In genomic region chr4:52751349-52751911, GRCh38 we compare ENCODE assay signal across 8 cellular contexts. TPM values are rescaled to one million over a fixed set of nuclear protein-coding genes. Genes with fewer than 3 reads are reported as not detected.
DNase-seq lines count a peak whose midpoint lies in the region; ATAC-seq and TF ChIP-seq lines count a peak whose summit lies in the region.

TSS of gene ERVMER34-1 (minus strand) at chr4:52751425. CDS start at chr4:52745520, 5,905 bp downstream.

- TF ChIP-seq CTCF in WTC11 (IDR thresholded peaks at IDR 0.05) = no peak

- peak within 1 kb of the TSS; percentile 70 for H3K4me3 Mint-ChIP-seq in WTC11
- peak within 1 kb of the TSS; percentile 63 to 83 (median 72) for H3K4me3 Mint-ChIP-seq in naive thymus-derived CD8-positive, alpha-beta T cell

- CTCF ChIA-PET in WTC11 (lab: Charles Lee) = interaction anchor here (0.5 to 1.5 kb wide), 3 partner anchors 9 to 160 kb away, joined by 3 to 5 read pairs (median 5); no protein-coding TSS in a partner anchor

- H3K27ac Mint-ChIP-seq in WTC11 = peak within 1 kb of the TSS; percentile 57; the same call in 1 of the 2 replicates
- H3K27ac Mint-ChIP-seq in naive thymus-derived CD8-positive, alpha-beta T cell = peak within 1 kb of the TSS in 1 of 10 donors; percentile 25

- POLR2A ChIA-PET in WTC11 (lab: Charles Lee) = interaction anchor here (0.6 to 1.0 kb wide), 3 partner anchors 39 to 93 kb away, joined by 3 read pairs; no protein-coding TSS in a partner anchor
- POLR2A ChIA-PET in naive thymus-derived CD8-positive, alpha-beta T cell (lab: Charles Lee) = interaction anchor here (0.8 kb wide), 1 partner anchor 39 kb away, joined by 3 read pairs; no protein-coding TSS in a partner anchor

- H3K9me3 Mint-ChIP-seq in WTC11 = peaks cover 6% of the 10 kb centered on the region
- peaks cover 0 to 8% (median 0%) of the 10 kb centered on the region in 9 donors for H3K9me3 Mint-ChIP-seq in naive thymus-derived CD8-positive, alpha-beta T cell

- H3K4me1 Mint-ChIP-seq in WTC11 = peaks cover 15% of the 10 kb centered on the region
- H3K4me1 Mint-ChIP-seq in naive thymus-derived CD8-positive, alpha-beta T cell = peaks cover 2 to 12% (median 7%) of the 10 kb centered on the region in 4 donors

- peaks cover 39% of the 10 kb centered on the region for H3K36me3 Mint-ChIP-seq in WTC11
- H3K36me3 Mint-ChIP-seq in naive thymus-derived CD8-positive, alpha-beta T cell = peaks cover 0 to 5% (median 5%) of the 10 kb centered on the region in 3 donors

- DNase-seq in NCI-H82 (lab: John Stamatoyannopoulos, UW) (peak; percentile 0), NCI-H82 treated with DMSO at 0.1 percent for 48 hours (lab: John Stamatoyannopoulos, UW; ENCODE audit: unreplicated experiment) (no peak), WTC11 (ENCODE audit: low spot score) (peak; percentile 90), fibroblast of peridontal ligament (ENCODE audit: extremely low read depth) (peak; percentile 5)
- no peak for DNase-seq in naive thymus-derived CD8-positive, alpha-beta T cell
- no peak for DNase-seq in activated CD4-positive, CD25-positive, alpha-beta regulatory T cell treated with anti-CD3 and anti-CD28 coated beads, Interleukin-2, amount 50 U/mL, for 72 hours

- peaks cover 40% of the 10 kb centered on the region for H3K27me3 Mint-ChIP-seq in WTC11 (ENCODE audit: low read depth)
- peaks cover 42 to 82% (median 56%) of the 10 kb centered on the region in 5 donors for H3K27me3 Mint-ChIP-seq in naive thymus-derived CD8-positive, alpha-beta T cell

- ATAC-seq in WTC11 = peak; percentile 97
- peak; percentile 14 to 23 for ATAC-seq in naive thymus-derived CD8-positive, alpha-beta T cell
- no peak for ATAC-seq in HG03469 (IDR thresholded peaks at IDR 0.05; ENCODE audit: unreplicated experiment)
- ATAC-seq in GM18907 (IDR thresholded peaks at IDR 0.05; ENCODE audit: unreplicated experiment) = no peak

TF ChIP-seq in WTC11, 78 proteins besides CTCF, POLR2A, EP300 and RAD21 (continues in another document):
- TF ChIP-seq ZBTB21 (CRISPR knock-in tag; IDR thresholded peaks at IDR 0.05; ENCODE audit: borderline replicate concordance) = peak; percentile 80
- no peak for TF ChIP-seq JAZF1 (CRISPR knock-in tag; IDR thresholded peaks at IDR 0.05)
- no peak for TF ChIP-seq PRRX2 (CRISPR knock-in tag; IDR thresholded peaks at IDR 0.05)
- no peak for TF ChIP-seq SOX15 (CRISPR knock-in tag; IDR thresholded peaks at IDR 0.05)
- TF ChIP-seq ETV6 (CRISPR knock-in tag; IDR thresholded peaks at IDR 0.05) = peak; percentile 92
- TF ChIP-seq NFATC4 (CRISPR knock-in tag; IDR thresholded peaks at IDR 0.05) = no peak
- no peak for TF ChIP-seq ATF6 (CRISPR knock-in tag; IDR thresholded peaks at IDR 0.05)
- no peak for TF ChIP-seq USF2 (CRISPR knock-in tag; IDR thresholded peaks at IDR 0.05)
- TF ChIP-seq, protein P1, sequence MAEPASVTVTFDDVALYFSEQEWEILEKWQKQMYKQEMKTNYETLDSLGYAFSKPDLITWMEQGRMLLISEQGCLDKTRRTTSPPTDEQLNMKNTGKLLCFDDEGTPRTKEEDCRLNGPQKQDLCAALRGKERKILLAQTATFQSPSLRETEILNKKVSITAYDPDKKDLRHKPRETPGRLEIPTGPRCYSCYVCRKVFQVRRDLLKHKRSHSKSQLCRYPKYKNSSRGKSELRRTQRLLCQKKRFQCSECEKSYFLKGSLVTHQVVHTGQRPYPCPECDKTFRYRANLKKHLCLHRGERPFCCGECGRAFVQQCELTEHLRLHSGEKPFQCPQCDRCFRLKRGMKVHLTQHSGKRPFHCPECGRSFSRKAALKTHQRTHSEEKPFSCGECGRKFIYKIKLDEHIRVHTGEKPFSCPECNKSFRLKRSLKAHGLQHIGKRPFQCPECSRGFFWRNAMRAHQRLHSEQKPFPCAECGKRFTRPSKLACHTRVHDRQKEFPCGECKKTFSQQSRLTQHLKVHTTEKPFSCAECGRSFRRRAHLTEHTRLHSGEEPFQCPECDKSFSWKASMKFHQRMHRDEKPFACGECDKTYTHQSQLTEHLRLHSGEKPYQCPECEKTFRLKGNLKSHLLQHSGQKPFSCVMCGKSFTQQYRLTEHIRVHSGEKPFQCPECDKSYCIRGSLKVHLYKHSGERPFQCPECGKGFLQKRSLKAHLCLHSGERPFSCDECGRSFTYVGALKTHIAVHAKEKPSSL (CRISPR knock-in tag; conservative IDR thresholded peaks at IDR 0.05) = no peak
- TF ChIP-seq MXD4 (CRISPR knock-in tag; IDR thresholded peaks at IDR 0.05; ENCODE audit: borderline replicate concordance) = no peak
- TF ChIP-seq SP1 (CRISPR knock-in tag; conservative IDR thresholded peaks at IDR 0.05) = peak; percentile 84
- TF ChIP-seq NFE2L1 (CRISPR knock-in tag; IDR thresholded peaks at IDR 0.05) = peak; percentile 96
- TF ChIP-seq AR (CRISPR knock-in tag; IDR thresholded peaks at IDR 0.05) = no peak
- peak; percentile 66; the same call in 1 of the 2 replicates for TF ChIP-seq ZNF281 (CRISPR knock-in tag; IDR thresholded peaks at IDR 0.05)
- TF ChIP-seq ZMAT4 (CRISPR knock-in tag; IDR thresholded peaks at IDR 0.05) = no peak

RNA-seq across cellular contexts. Expression of gene ERVMER34-1, which starts in this region (rescaled TPM):
- 14.6 to 27.8 TPM (median 24.0 TPM) in 3 replicates for total RNA-seq in WTC11 (2021)
- not detected for total RNA-seq in naive thymus-derived CD8-positive, alpha-beta T cell
- not detected for polyA plus RNA-seq in naive thymus-derived CD8-positive, alpha-beta T cell

Comparison
In these comparisons a context has a peak if more than half of its experiments do, and no peak if none do; other contexts are left out.
1. RNA of gene ERVMER34-1 (total RNA-seq): 14.6 to 27.8 TPM in WTC11; not detected in naive thymus-derived CD8-positive, alpha-beta T cell; every median in the first group is over 10 times any median in the second.
2. DNase-seq: peak in NCI-H82 (single experiment), WTC11 (single experiment) and fibroblast of peridontal ligament (single experiment); none in NCI-H82 treated with DMSO at 0.1 percent for 48 hours (single experiment), naive thymus-derived CD8-positive, alpha-beta T cell (0 of 10) and activated CD4-positive, CD25-positive, alpha-beta regulatory T cell treated with anti-CD3 and anti-CD28 coated beads, Interleukin-2, amount 50 U/mL, for 72 hours (single experiment).
3. Peak in ATAC-seq in naive thymus-derived CD8-positive, alpha-beta T cell; RNA of the gene not detected or under 1 TPM.